ENCODE assay signal across 14 cellular contexts in genomic region chr6:70396796-70397729, GRCh38. TPM values are rescaled to one million over a fixed set of nuclear protein-coding genes. Genes with fewer than 3 reads are reported as not detected.
DNase-seq lines count a peak whose midpoint lies in the region; ATAC-seq, FAIRE-seq and TF ChIP-seq lines count a peak whose summit lies in the region.
"Had no signal": no experiment of that assay in that cellular context is flagged by ENCODE, and none has a peak within 500 bp of the region (broad histone marks: within the 10 kb centered on the region; RNA-seq: fewer than 3 reads in every experiment).

No MANE protein-coding gene starts in this region.

- in situ Hi-C loops in KBM-7 (cut with MboI; ENCODE audit: low pct_unique_long_range_greater_than_20kb, low sequenced_read_pairs): no loop called here

- H3K4ac ChIP-seq in H1 (replicated peaks; ENCODE audit: insufficient read length, low read depth, low read length): no peak overlapping the region

- H3K14ac ChIP-seq in H1 (ENCODE audit: insufficient read length): no peak overlapping the region

- H4K8ac ChIP-seq in H1 (ENCODE audit: extremely low read depth, insufficient read depth, low read length): no peak overlapping the region

- no peak overlapping the region for H4K5ac ChIP-seq in H1 (ENCODE audit: insufficient read length, low read depth, low read length)

- H2BK120ac ChIP-seq in H1 (replicated peaks; ENCODE audit: low read depth, low read length): no peak overlapping the region

- no peak overlapping the region for H3K56ac ChIP-seq in H1 (replicated peaks; ENCODE audit: insufficient read length, low read depth, low read length)

- no peak overlapping the region for H3K9ac ChIP-seq in H1 (replicated peaks in 1 of 4; ENCODE audit: extremely low read depth in 1 of 4, low read depth in 3 of 4, low read length in 3 of 4)

- H3K27me3 ChIP-seq in H1 (replicated peaks in 1 of 4; ENCODE audit: control insufficient read depth in 3 of 4, extremely low read depth in 1 of 4, insufficient read depth in 3 of 4, low read length in 3 of 4) (no peaks in the 10 kb centered on the region), prostate gland (replicated peaks; ENCODE audit: insufficient read depth) (no peaks in the 10 kb centered on the region), H7 (ENCODE audit: control insufficient read depth, insufficient read depth, low read length) (no peaks in the 10 kb centered on the region)
- H3K27me3 ChIP-seq: ascending aorta had no signal

- TF ChIP-seq CTCF in H1 (IDR thresholded peaks at IDR 0.05; ENCODE audit: control extremely low read depth in 1 of 3, insufficient read depth in 1 of 3, low read depth in 1 of 3, low read length in 3 of 3) (no peak), prostate gland (IDR thresholded peaks at IDR 0.05) (no peak)

- no peak overlapping the region for H3K4me3 ChIP-seq in H1 (ENCODE audit: extremely low read depth in 1 of 4, insufficient read depth in 2 of 4, low read depth in 3 of 4, low read length in 4 of 4)
- H3K4me3 ChIP-seq in prostate gland: no peak overlapping the region
- no peak overlapping the region for H3K4me3 ChIP-seq in H7 (ENCODE audit: insufficient read depth, low read depth, low read length)
- H3K4me3 ChIP-seq: ascending aorta had no signal

- DNase-seq in KBM-7 (peak; percentile 10), H1 (ENCODE audit: low read depth in 1 of 2, low spot score in 2 of 2) (no peak), prostate gland (ENCODE audit: low spot score) (peak; percentile 61), SK-N-DZ (ENCODE audit: low spot score) (no peak), H7 (no peak), NCI-H2171 (lab: John Stamatoyannopoulos, UW) (no peak)
- no peak for DNase-seq in effector CD4-positive, alpha-beta T cell
- DNase-seq: activated CD8-positive, alpha-beta memory T cell treated with anti-CD3 and anti-CD28 coated beads, Interleukin-2, amount 50 U/mL, for 4 hours; NCI-H187; stimulated activated CD4-positive, alpha-beta T cell treated with anti-CD3 and anti-CD28 coated beads, Interleukin-12 subunit alpha, Interleukin-12 subunit beta, amount 100 ng/mL, for 4 hours had no signal

- no peak overlapping the region for H3K18ac ChIP-seq in H1 (ENCODE audit: extremely low read depth, low read length)

- FAIRE-seq in H1 (lab: Jason Lieb, UNC): no peak
- FAIRE-seq: D721Med had no signal

- no peak overlapping the region for H4K91ac ChIP-seq in H1 (replicated peaks; ENCODE audit: insufficient read length, low read length)

- H2BK15ac ChIP-seq in H1 (ENCODE audit: low read length): no peak overlapping the region

- H3K23ac ChIP-seq in H1 (ENCODE audit: insufficient read length): no peak overlapping the region

- no peak overlapping the region for H2AK5ac ChIP-seq in H1 (ENCODE audit: low read depth, low read length)

- H3K36me3 ChIP-seq in H1 (ENCODE audit: control insufficient read depth in 2 of 4, insufficient read depth in 4 of 4, low read length in 3 of 4): no peaks in the 10 kb centered on the region
- no peaks in the 10 kb centered on the region for H3K36me3 ChIP-seq in prostate gland
- no peaks in the 10 kb centered on the region for H3K36me3 ChIP-seq in H7 (replicated peaks; ENCODE audit: control insufficient read depth, insufficient read depth, low read length)
- H3K36me3 ChIP-seq: ascending aorta had no signal

- WGBS in H1 (ENCODE audit: extremely low coverage in 1 of 2, insufficient coverage in 1 of 2, insufficient read length in 1 of 2, insufficient replicate concordance in 2 of 2, low coverage in 1 of 2, low lambda C conversion rate in 2 of 2, missing lambda C conversion rate in 1 of 2), 2 experiments: 80% methylated on average over 10 of the region's 10 CpGs; no CpG with 5 or more reads in 1 of the 2 experiments
- 39% methylated on average over 10 of the region's 10 CpGs for WGBS in prostate gland

- H3K9me3 ChIP-seq in H1 (ENCODE audit: insufficient read depth in 2 of 2, low read depth in 1 of 2, low read length in 1 of 2) (no peaks in the 10 kb centered on the region), prostate gland (no peaks in the 10 kb centered on the region)
- H3K9me3 ChIP-seq: ascending aorta had no signal

- intact Hi-C loops in prostate gland (cut with DNase I): no loop called here

- no peaks in the 10 kb centered on the region for H3K79me2 ChIP-seq in H1 (ENCODE audit: control insufficient read depth in 1 of 2, insufficient read depth in 2 of 2, low read length in 2 of 2)

- ATAC-seq in GM19452 (IDR thresholded peaks at IDR 0.05; ENCODE audit: unreplicated experiment): peak; percentile 47
- ATAC-seq: natural killer cell treated with Interleukin-12 subunit alpha and Interleukin-12 subunit beta and Interleukin-15 and Interleukin-18, amount 100 ng/mL, for 72 hours had no signal

- H2BK20ac ChIP-seq in H1 (ENCODE audit: low read length): no peak overlapping the region

- no peak for TF ChIP-seq RAD21 in H1 (IDR thresholded peaks at IDR 0.05 in 1 of 2, conservative IDR thresholded peaks at IDR 0.05 in 1 of 2; ENCODE audit: low read depth in 2 of 2, low read length in 2 of 2)

- H3K27ac ChIP-seq in H1 (ENCODE audit: low read depth, low read length) (no peak overlapping the region), prostate gland (peak overlapping the region; percentile 64 to 87)
- H3K27ac ChIP-seq: ascending aorta had no signal

- no peaks in the 10 kb centered on the region for H3K79me1 ChIP-seq in H1 (ENCODE audit: low read depth, low read length)

- no peak overlapping the region for H2BK5ac ChIP-seq in H1 (ENCODE audit: low read depth, low read length)

- POLR2A ChIA-PET in H1 (lab: Charles Lee; ENCODE audit: partially characterized antibody): no interaction called here

- H3K4me1 ChIP-seq in H1 (replicated peaks in 1 of 4; ENCODE audit: control insufficient read depth in 3 of 4, insufficient read depth in 4 of 4, low read length in 3 of 4): peaks cover 0 to 3% (median 0%) of the 10 kb centered on the region in 4 experiments; a peak in 2 of 7 replicates
- H3K4me1 ChIP-seq in prostate gland (replicated peaks): peaks cover 3% of the 10 kb centered on the region
- H3K4me1 ChIP-seq: ascending aorta had no signal

- H3K4me2 ChIP-seq in H1 (ENCODE audit: insufficient read depth in 1 of 2, low read depth in 2 of 2, low read length in 2 of 2): peak overlapping the region in 1 of 2 experiments; percentile 12; a peak in 1 of 4 replicates

- H2BK12ac ChIP-seq in H1 (ENCODE audit: low read depth, low read length): 0 out of 2 replicates have a peak overlapping the region, but pooled peaks have one; percentile 19

- no peaks in the 10 kb centered on the region for H3K23me2 ChIP-seq in H1 (ENCODE audit: low read depth, low read length)

- TF ChIP-seq POLR2A in H1 (IDR thresholded peaks at IDR 0.05; ENCODE audit: control extremely low read depth in 1 of 2, low read depth in 2 of 2, low read length in 2 of 2) (no peak), prostate gland (IDR thresholded peaks at IDR 0.05) (no peak)

- CTCF ChIA-PET in H1 (lab: Charles Lee; ENCODE audit: partially characterized antibody): no interaction called here

- no peaks in the 10 kb centered on the region for H4K20me1 ChIP-seq in H1 (replicated peaks in 1 of 2; ENCODE audit: control insufficient read depth in 1 of 2, insufficient read depth in 2 of 2, low read length in 2 of 2)

- peak overlapping the region; percentile 97 for H2AFZ ChIP-seq in H1 (ENCODE audit: low read length)

- TF ChIP-seq EP300 in H1 (IDR thresholded peaks at IDR 0.05; ENCODE audit: borderline replicate concordance in 1 of 2, low read depth in 2 of 2, low read length in 2 of 2): no peak

TF ChIP-seq in H1, 55 proteins besides CTCF, POLR2A, EP300 and RAD21 (continues in another document):
- TF ChIP-seq GABPA (IDR thresholded peaks at IDR 0.05; ENCODE audit: borderline replicate concordance, insufficient read depth, low read length) (no peak), TEAD4 (IDR thresholded peaks at IDR 0.05; ENCODE audit: low read depth, low read length) (no peak), CHD1 (IDR thresholded peaks at IDR 0.05; ENCODE audit: low read depth, low read length) (no peak), ATF2 (IDR thresholded peaks at IDR 0.05; ENCODE audit: low read length) (no peak), ATF3 (IDR thresholded peaks at IDR 0.05; ENCODE audit: insufficient read depth, low read depth, low read length) (no peak), E2F6 (IDR thresholded peaks at IDR 0.05) (no peak), KDM4A (IDR thresholded peaks at IDR 0.05; ENCODE audit: low read depth, low read length, severe bottlenecking) (no peak)

RNA-seq across cellular contexts. Expression of gene FAM135A, which starts 16.2 kb away (rescaled TPM):
- total RNA-seq in H1 (2021; fragmentation: NEBNext Ultra II Directional; extraction: Animal tissue kit (Norgen Biotek cat#: 25700)): 34.7 and 35.7 TPM in 2 replicates
- 12.3 and 17.4 TPM in 2 replicates for polyA plus RNA-seq in H1 (2011; rRNA removed)
- 21.0 TPM for polyA plus RNA-seq in H1 (2011; cell fraction: cytosol; rRNA removed)
- 14.7 TPM for polyA plus RNA-seq in H1 (2011; cell fraction: nucleus; rRNA removed)
- 11.1 to 20.8 TPM (median 13.6 TPM) in 4 replicates for polyA plus RNA-seq in H1 (2012, experiment 1 of 2)
- 1.5 TPM for polyA plus RNA-seq in H1 (2012, experiment 2 of 2)
- 15.6 TPM for polyA plus RNA-seq in H1 (2013, experiment 1 of 2)
- 14.8 TPM for polyA plus RNA-seq in H1 (2013, experiment 2 of 2)
- 55.0 and 85.7 TPM in 2 replicates for polyA minus RNA-seq in H1 (2011; rRNA and poly(A)+ RNA removed)
- 36.3 TPM for polyA minus RNA-seq in H1 (2011; cell fraction: cytosol; rRNA and poly(A)+ RNA removed)
- polyA minus RNA-seq in H1 (2011; cell fraction: nucleus; rRNA and poly(A)+ RNA removed): 154 TPM
- 100 to 1,000 TPM in 1 of 2 donors, 10 to 100 TPM in 1; 66.3 to 117 TPM for total RNA-seq in prostate gland
- 20.7 and 35.4 TPM in 2 replicates for polyA plus RNA-seq in SK-N-DZ (2014; cell fraction: cytosol; rRNA removed)
- polyA plus RNA-seq in SK-N-DZ (2014; cell fraction: nucleus; rRNA removed): 30.0 and 30.5 TPM in 2 replicates
- 29.1 and 37.3 TPM in 2 replicates for total RNA-seq in H7 (2014; rRNA removed; shearing (Covaris generic))

Comparison
In these comparisons a context has a peak if more than half of its experiments do, and no peak if none do; other contexts are left out.
1. DNase-seq: peak in KBM-7 (single experiment) and prostate gland (single experiment); none in H1 (0 of 2), SK-N-DZ (single experiment), effector CD4-positive, alpha-beta T cell (single experiment), H7 (single experiment) and NCI-H2171 (single experiment).